ENCODE assay signal across 8 cellular contexts in the genomic region with DNA sequence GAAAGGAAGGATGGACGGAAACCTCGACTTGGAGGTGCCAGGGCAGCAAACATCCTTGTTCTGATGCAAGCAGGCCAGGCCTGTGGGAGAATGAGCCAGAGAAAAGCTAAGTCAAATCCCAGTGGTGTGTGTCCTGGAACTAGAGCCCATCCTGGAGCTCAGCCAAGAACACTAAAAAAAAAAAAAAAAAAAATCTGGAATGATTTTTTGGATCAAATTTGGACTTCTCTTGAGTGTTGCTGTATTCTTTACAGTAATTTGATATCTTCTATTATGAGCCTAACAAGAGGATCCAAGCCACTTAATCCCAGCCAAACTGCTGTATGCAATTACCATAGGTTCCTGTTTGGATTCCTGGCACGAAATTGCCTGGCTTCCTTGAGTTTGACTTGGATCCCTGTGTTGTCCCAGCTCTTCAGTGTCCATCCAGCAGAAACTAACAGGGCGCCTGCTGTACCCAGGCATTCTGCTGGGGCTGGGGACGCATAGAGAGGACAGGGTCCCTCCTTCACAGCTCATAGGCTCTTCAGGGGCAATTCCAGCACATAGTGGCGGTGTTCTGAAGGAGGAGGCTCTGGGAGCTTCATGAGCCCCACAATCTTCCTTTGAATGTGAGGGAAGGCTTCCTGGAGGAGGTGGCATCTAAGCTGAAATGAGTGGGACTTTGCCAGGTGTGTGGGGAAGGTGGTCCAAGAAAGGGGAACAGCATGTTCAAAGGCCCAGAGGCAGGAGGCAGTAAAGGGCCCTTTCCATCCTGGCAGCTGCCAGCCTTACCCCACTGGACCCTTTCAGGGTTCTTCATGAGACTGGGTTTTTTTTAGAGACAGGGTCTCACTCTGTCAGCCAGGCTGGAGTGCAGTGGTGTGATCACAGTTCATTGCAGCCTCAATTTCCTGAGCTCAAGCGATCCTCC.
DNase-seq lines count a peak whose midpoint lies in the region; ATAC-seq lines count a peak whose summit lies in the region.
"Had no signal": no experiment of that assay in that cellular context is flagged by ENCODE, and none has a peak within 500 bp of the region (broad histone marks: within the 10 kb centered on the region; RNA-seq: fewer than 3 reads in every experiment).

No MANE protein-coding gene starts in this region.

- H3K4me1 ChIP-seq in adipocyte (ENCODE audit: control insufficient read depth, insufficient read depth, low read length) (peaks cover 18% of the 10 kb centered on the region), muscle layer of colon (ENCODE audit: insufficient read depth, low read length) (peaks cover 13% of the 10 kb centered on the region)

- H3K9me3 ChIP-seq in adipocyte (ENCODE audit: control insufficient read depth, low read length) (no peaks in the 10 kb centered on the region), muscle layer of colon (ENCODE audit: low read length) (no peaks in the 10 kb centered on the region)

- H3K4me3 ChIP-seq in adipocyte (ENCODE audit: low read length): peak overlapping the region; percentile 2
- H3K4me3 ChIP-seq in muscle layer of colon (ENCODE audit: low read depth in 1 of 2, low read length in 2 of 2): no peak overlapping the region
- H3K4me3 ChIP-seq: PC-9 had no signal

- H3K27me3 ChIP-seq in adipocyte (replicated peaks; ENCODE audit: control insufficient read depth, insufficient read depth, low read length) (no peaks in the 10 kb centered on the region), muscle layer of colon (ENCODE audit: control insufficient read depth in 1 of 2, insufficient read depth in 2 of 2, low read length in 2 of 2) (no peaks in the 10 kb centered on the region)

- H3K9ac ChIP-seq in adipocyte (ENCODE audit: low read length): peak overlapping the region; percentile 55
- no peak overlapping the region for H3K9ac ChIP-seq in muscle layer of colon (ENCODE audit: low read length)

- H3K36me3 ChIP-seq in adipocyte (ENCODE audit: control insufficient read depth, insufficient read depth, low read length, severe bottlenecking): peaks cover 67% of the 10 kb centered on the region
- peaks cover 56% of the 10 kb centered on the region for H3K36me3 ChIP-seq in muscle layer of colon (ENCODE audit: insufficient read depth, low read length)

- DNase-seq in DMS79 (lab: John Stamatoyannopoulos, UW): peak; percentile 72
- DNase-seq in adipocyte (ENCODE audit: low read depth): peak; percentile 88
- no peak for DNase-seq in retina
- no peak for DNase-seq in NK-92 treated with Interleukin-12 subunit alpha and Interleukin-12 subunit beta, amount 100 ng/mL, for 24 hours (lab: John Stamatoyannopoulos, UW)
- DNase-seq: activated naive CD4-positive, alpha-beta T cell; PC-9 had no signal

- no peak for ATAC-seq in GM18498 (IDR thresholded peaks at IDR 0.05; ENCODE audit: unreplicated experiment)

- H3K27ac ChIP-seq in muscle layer of colon (ENCODE audit: low read depth, low read length): peak overlapping the region; percentile 67
- H3K27ac ChIP-seq: PC-9 had no signal

Comparison
In these comparisons a context has a peak if more than half of its experiments do, and no peak if none do; other contexts are left out.
1. DNase-seq: peak in DMS79 (single experiment) and adipocyte (single experiment); none in retina (single experiment) and NK-92 treated with Interleukin-12 subunit alpha and Interleukin-12 subunit beta, amount 100 ng/mL, for 24 hours (single experiment).